In genomic region chr1:233994112-233994511, GRCh38 we compare ENCODE assay signal across 26 cellular contexts.
"Had no signal": no experiment of that assay in that cellular context is flagged by ENCODE, and none has a peak within 500 bp of the region (broad histone marks: within the 10 kb centered on the region; RNA-seq: fewer than 3 reads in every experiment).

No MANE protein-coding gene starts in this region.

- H3K27me3 ChIP-seq: colonic mucosa had no signal

- H3K9me3 ChIP-seq: colonic mucosa, gastroesophageal sphincter, neutrophil, pancreas, prostate gland, thoracic aorta had no signal

- H3K4me1 ChIP-seq: colonic mucosa, gastroesophageal sphincter, pancreas, prostate gland had no signal

- H3K27ac ChIP-seq: colonic mucosa, gastroesophageal sphincter, hepatocyte, neutrophil, pancreas, prostate gland, skin epidermis, thoracic aorta, WERI-Rb-1 had no signal

- H3K4me1 Mint-ChIP-seq: activated CD4-positive, alpha-beta T cell treated with anti-CD3 and anti-CD28 coated beads, Interleukin-2, amount 10 ng/mL, durations not matched to agents 24 days and 14 days had no signal

- H3K4me3 ChIP-seq: colonic mucosa, gastroesophageal sphincter, hepatocyte, pancreas, prostate gland, skin epidermis, thoracic aorta had no signal

- H3K36me3 Mint-ChIP-seq: activated naive CD4-positive, alpha-beta T cell treated with anti-CD3 and anti-CD28 coated beads, Interleukin-2, amount 50 U/mL, for 72 hours had no signal

- H3K36me3 ChIP-seq: colonic mucosa, gastroesophageal sphincter, neutrophil, pancreas, prostate gland, thoracic aorta, WERI-Rb-1 had no signal

- H3K27ac Mint-ChIP-seq: activated CD4-positive, alpha-beta memory T cell treated with anti-CD3 and anti-CD28 coated beads, Interleukin-2, amount 10 ng/mL, durations not matched to agents 7 days and 5 days; activated CD4-positive, alpha-beta T cell treated with anti-CD3 and anti-CD28 coated beads, Interleukin-2, amount 10 ng/mL, durations not matched to agents 24 days and 14 days; nephron; stimulated activated naive CD8-positive, alpha-beta T cell treated with anti-CD3 and anti-CD28 coated beads, Interleukin-15, Interleukin-2, amounts not matched to agents 100 ng/mL and 50 ng/mL, for 24 hours had no signal

- DNase-seq: activated CD4-positive, alpha-beta memory T cell treated with anti-CD3 and anti-CD28 coated beads, Interleukin-2, amount 10 ng/mL, durations not matched to agents 7 days and 5 days; activated CD4-positive, alpha-beta T cell treated with anti-CD3 and anti-CD28 coated beads, Interleukin-2, amount 10 ng/mL, durations not matched to agents 24 days and 14 days; activated naive CD4-positive, alpha-beta T cell; activated T-cell treated with anti-CD3 and anti-CD28 coated beads, Interleukin-2, amount 50 U/mL, for 4 hours; cerebellar nuclear complex; colonic mucosa; effector CD8-positive, alpha-beta T cell; erythroblast; left cardiac atrium; left ventricle myocardium superior; pancreas; retina; stimulated activated CD4-positive, alpha-beta T cell treated with anti-CD3 and anti-CD28 coated beads, Interleukin-12 subunit alpha, Interleukin-12 subunit beta, amount 100 ng/mL, for 4 hours; stimulated activated CD4-positive, alpha-beta T cell treated with anti-CD3 and anti-CD28 coated beads, Interleukin-4, amount 100 ng/mL, for 1 hour; trophoblast cell; WERI-Rb-1 had no signal

- H3K9me3 Mint-ChIP-seq: activated CD4-positive, alpha-beta memory T cell treated with anti-CD3 and anti-CD28 coated beads, Interleukin-2, amount 10 ng/mL, durations not matched to agents 7 days and 5 days; activated CD4-positive, alpha-beta T cell treated with anti-CD3 and anti-CD28 coated beads, Interleukin-2, amount 10 ng/mL, durations not matched to agents 24 days and 14 days; activated naive CD4-positive, alpha-beta T cell treated with anti-CD3 and anti-CD28 coated beads, Interleukin-2, amount 50 U/mL, for 72 hours; activated T-cell treated with anti-CD3 and anti-CD28 coated beads, Interleukin-2, amount 50 U/mL, for 4 hours; nephron; stimulated activated naive CD8-positive, alpha-beta T cell treated with anti-CD3 and anti-CD28 coated beads, Interleukin-15, Interleukin-2, amounts not matched to agents 100 ng/mL and 50 ng/mL, for 24 hours had no signal

- H3K4me3 Mint-ChIP-seq: activated CD4-positive, alpha-beta memory T cell treated with anti-CD3 and anti-CD28 coated beads, Interleukin-2, amount 10 ng/mL, durations not matched to agents 7 days and 5 days; activated CD4-positive, alpha-beta T cell treated with anti-CD3 and anti-CD28 coated beads, Interleukin-2, amount 10 ng/mL, durations not matched to agents 24 days and 14 days; activated T-cell treated with anti-CD3 and anti-CD28 coated beads, Interleukin-2, amount 50 U/mL, for 4 hours; nephron; stimulated activated naive CD8-positive, alpha-beta T cell treated with anti-CD3 and anti-CD28 coated beads, Interleukin-15, Interleukin-2, amounts not matched to agents 100 ng/mL and 50 ng/mL, for 24 hours had no signal

- ATAC-seq: gastroesophageal sphincter, left cardiac atrium, left ventricle myocardium superior, sciatic nerve had no signal
